In the genomic region with DNA sequence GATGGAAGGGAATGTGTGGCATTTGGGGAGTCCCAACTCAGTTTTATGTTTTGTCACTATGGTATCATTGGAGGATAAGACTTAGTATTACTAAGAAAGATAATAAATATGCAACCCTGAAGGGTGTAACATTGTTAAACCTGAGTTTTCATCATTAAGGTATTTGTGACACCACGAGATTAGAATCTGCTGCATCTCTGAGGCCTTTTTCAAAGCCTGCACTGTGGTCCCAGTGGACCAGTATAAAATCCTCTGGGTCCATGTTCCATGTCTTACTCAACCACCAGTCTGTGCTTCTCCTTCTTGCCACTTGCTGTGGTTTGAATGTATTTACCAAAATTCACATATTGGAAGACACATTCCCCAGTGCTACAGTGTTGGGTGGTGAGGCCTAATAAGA, we compare ENCODE assay signal across 2 cellular contexts.
TF ChIP-seq lines count a peak whose summit lies in the region.

No MANE protein-coding gene starts in this region.

TF ChIP-seq in GM23338, 12 proteins besides CTCF, POLR2A, EP300 and RAD21 (continues in another document):
- TF ChIP-seq, protein P1, sequence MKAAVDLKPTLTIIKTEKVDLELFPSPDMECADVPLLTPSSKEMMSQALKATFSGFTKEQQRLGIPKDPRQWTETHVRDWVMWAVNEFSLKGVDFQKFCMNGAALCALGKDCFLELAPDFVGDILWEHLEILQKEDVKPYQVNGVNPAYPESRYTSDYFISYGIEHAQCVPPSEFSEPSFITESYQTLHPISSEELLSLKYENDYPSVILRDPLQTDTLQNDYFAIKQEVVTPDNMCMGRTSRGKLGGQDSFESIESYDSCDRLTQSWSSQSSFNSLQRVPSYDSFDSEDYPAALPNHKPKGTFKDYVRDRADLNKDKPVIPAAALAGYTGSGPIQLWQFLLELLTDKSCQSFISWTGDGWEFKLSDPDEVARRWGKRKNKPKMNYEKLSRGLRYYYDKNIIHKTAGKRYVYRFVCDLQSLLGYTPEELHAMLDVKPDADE (IDR thresholded peaks at IDR 0.05): no peak
- TF ChIP-seq NANOG (IDR thresholded peaks at IDR 0.05; ENCODE audit: borderline replicate concordance) (no peak), ZNF114 (CRISPR knock-in tag; IDR thresholded peaks at IDR 0.05) (no peak), STAT1 (IDR thresholded peaks at IDR 0.05; ENCODE audit: unreplicated experiment) (no peak), POLR2AphosphoS5 (IDR thresholded peaks at IDR 0.05; ENCODE audit: low read depth) (no peak), JUNB (IDR thresholded peaks at IDR 0.05; ENCODE audit: unreplicated experiment) (no peak), CREB1 (CRISPR knock-in tag; IDR thresholded peaks at IDR 0.05; ENCODE audit: low read depth) (no peak), EZH2 (IDR thresholded peaks at IDR 0.05; ENCODE audit: low read depth, unreplicated experiment) (no peak), EZH2phosphoT487 (IDR thresholded peaks at IDR 0.05; ENCODE audit: unreplicated experiment) (no peak)
- TF ChIP-seq, protein P2, sequence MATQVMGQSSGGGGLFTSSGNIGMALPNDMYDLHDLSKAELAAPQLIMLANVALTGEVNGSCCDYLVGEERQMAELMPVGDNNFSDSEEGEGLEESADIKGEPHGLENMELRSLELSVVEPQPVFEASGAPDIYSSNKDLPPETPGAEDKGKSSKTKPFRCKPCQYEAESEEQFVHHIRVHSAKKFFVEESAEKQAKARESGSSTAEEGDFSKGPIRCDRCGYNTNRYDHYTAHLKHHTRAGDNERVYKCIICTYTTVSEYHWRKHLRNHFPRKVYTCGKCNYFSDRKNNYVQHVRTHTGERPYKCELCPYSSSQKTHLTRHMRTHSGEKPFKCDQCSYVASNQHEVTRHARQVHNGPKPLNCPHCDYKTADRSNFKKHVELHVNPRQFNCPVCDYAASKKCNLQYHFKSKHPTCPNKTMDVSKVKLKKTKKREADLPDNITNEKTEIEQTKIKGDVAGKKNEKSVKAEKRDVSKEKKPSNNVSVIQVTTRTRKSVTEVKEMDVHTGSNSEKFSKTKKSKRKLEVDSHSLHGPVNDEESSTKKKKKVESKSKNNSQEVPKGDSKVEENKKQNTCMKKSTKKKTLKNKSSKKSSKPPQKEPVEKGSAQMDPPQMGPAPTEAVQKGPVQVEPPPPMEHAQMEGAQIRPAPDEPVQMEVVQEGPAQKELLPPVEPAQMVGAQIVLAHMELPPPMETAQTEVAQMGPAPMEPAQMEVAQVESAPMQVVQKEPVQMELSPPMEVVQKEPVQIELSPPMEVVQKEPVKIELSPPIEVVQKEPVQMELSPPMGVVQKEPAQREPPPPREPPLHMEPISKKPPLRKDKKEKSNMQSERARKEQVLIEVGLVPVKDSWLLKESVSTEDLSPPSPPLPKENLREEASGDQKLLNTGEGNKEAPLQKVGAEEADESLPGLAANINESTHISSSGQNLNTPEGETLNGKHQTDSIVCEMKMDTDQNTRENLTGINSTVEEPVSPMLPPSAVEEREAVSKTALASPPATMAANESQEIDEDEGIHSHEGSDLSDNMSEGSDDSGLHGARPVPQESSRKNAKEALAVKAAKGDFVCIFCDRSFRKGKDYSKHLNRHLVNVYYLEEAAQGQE (IDR thresholded peaks at IDR 0.05; ENCODE audit: unreplicated experiment): no peak

TF ChIP-seq in H1, 55 proteins besides CTCF, POLR2A, EP300 and RAD21:
- TF ChIP-seq NRF1 (IDR thresholded peaks at IDR 0.05; ENCODE audit: low read depth, low read length) (no peak), ZNF274 (IDR thresholded peaks at IDR 0.05; ENCODE audit: borderline replicate concordance, extremely low read depth, low read length) (no peak), ASH2L (IDR thresholded peaks at IDR 0.05; ENCODE audit: low read length) (no peak), BACH1 (IDR thresholded peaks at IDR 0.05; ENCODE audit: low read length) (no peak), KDM1A (IDR thresholded peaks at IDR 0.05; ENCODE audit: borderline replicate concordance, low read length) (no peak)
